ENCODE assay signal across 17 cellular contexts in the genomic region with DNA sequence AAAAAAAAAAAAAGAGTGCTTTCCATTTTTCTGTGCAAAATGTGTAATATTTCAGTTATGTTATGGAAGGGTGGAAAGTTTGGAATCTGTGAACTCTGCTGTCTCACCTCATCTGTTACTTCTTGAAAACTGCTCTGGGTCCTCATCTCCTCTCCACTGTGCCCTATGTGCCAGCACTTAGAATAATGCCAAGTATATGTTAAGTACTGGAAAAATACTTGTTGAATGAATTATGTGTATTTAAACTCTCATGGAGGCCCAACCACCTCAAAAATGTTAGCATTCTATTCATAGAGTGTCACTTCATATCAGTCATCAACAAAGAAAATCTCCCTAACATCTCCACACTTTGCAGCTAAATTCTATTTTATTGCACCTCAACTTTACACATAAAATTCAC. TPM values are rescaled to one million over a fixed set of nuclear protein-coding genes. Genes with fewer than 3 reads are reported as not detected.
A peak's percentile ranks its signal among the peaks of the same experiment; 100 is the strongest.
DNase-seq lines count a peak whose midpoint lies in the region; ATAC-seq and TF ChIP-seq lines count a peak whose summit lies in the region.
"Had no signal": no experiment of that assay in that cellular context is flagged by ENCODE, and none has a peak within 500 bp of the region (broad histone marks: within the 10 kb centered on the region; RNA-seq: fewer than 3 reads in every experiment).

No MANE protein-coding gene starts in this region.

- peaks cover 4% of the 10 kb centered on the region for H3K27me3 Mint-ChIP-seq in osteocyte (ENCODE audit: unreplicated experiment)
- H3K27me3 Mint-ChIP-seq: activated naive CD8-positive, alpha-beta T cell treated with anti-CD3 and anti-CD28 coated beads, Interleukin-2, amount 10 ng/mL, durations not matched to agents 7 days and 5 days; IgD-negative memory B cell; naive B cell; progenitor cell of endocrine pancreas had no signal

- H3K27ac ChIP-seq in aorta (ENCODE audit: low read depth in 1 of 2, low read length in 2 of 2) (no peak overlapping the region), hepatocyte (no peak overlapping the region)
- H3K27ac ChIP-seq: skin epidermis, testis had no signal

- no peak overlapping the region for H3K4me2 ChIP-seq in hepatocyte

- no peaks in the 10 kb centered on the region for H3K9me2 ChIP-seq in hepatocyte (replicated peaks; ENCODE audit: insufficient read depth)

- H3K4me1 Mint-ChIP-seq in osteocyte (ENCODE audit: unreplicated experiment), result peaks cover 4% of the 10 kb centered on the region

- no peaks in the 10 kb centered on the region for H3K36me3 ChIP-seq in aorta (ENCODE audit: control insufficient read depth in 1 of 2, insufficient read depth in 2 of 2, low read length in 1 of 2)
- no peaks in the 10 kb centered on the region for H3K36me3 ChIP-seq in hepatocyte (replicated peaks; ENCODE audit: insufficient read depth, low read depth)

- DNase-seq in osteocyte (ENCODE audit: extremely low spot score, unreplicated experiment), result no peak
- DNase-seq in ureter (ENCODE audit: low spot score), result no peak
- DNase-seq in aorta, result no peak
- no peak for DNase-seq in iPS-NIHi7 (ENCODE audit: extremely low spot score)
- DNase-seq in hepatocyte (ENCODE audit: low spot score), result no peak
- DNase-seq: NCI-H187 treated with DMSO at 0.1 percent for 48 hours had no signal

- no peaks in the 10 kb centered on the region for H3K79me2 ChIP-seq in hepatocyte

- no peaks in the 10 kb centered on the region for H4K20me1 ChIP-seq in hepatocyte (ENCODE audit: insufficient read depth, poor library complexity, severe bottlenecking)

- no peak overlapping the region for H2AFZ ChIP-seq in hepatocyte

- H3K4me3 Mint-ChIP-seq in osteocyte (ENCODE audit: unreplicated experiment), result no peak overlapping the region
- H3K4me3 Mint-ChIP-seq: activated naive CD8-positive, alpha-beta T cell treated with anti-CD3 and anti-CD28 coated beads, Interleukin-2, amount 10 ng/mL, durations not matched to agents 7 days and 5 days; IgD-negative memory B cell; immature natural killer cell; naive B cell; T-helper 1 cell treated with Interleukin-12 subunit alpha and Interleukin-12 subunit beta and Interleukin-4 antibody, amounts not matched to agents 30 μg/mL and 1 μg/mL, for 36 hours had no signal

- H3K9me3 Mint-ChIP-seq in osteocyte (ENCODE audit: unreplicated experiment), result peaks cover 4% of the 10 kb centered on the region
- H3K9me3 Mint-ChIP-seq: activated naive CD8-positive, alpha-beta T cell treated with anti-CD3 and anti-CD28 coated beads, Interleukin-2, amount 10 ng/mL, durations not matched to agents 7 days and 5 days; immature natural killer cell; T-helper 1 cell treated with Interleukin-12 subunit alpha and Interleukin-12 subunit beta and Interleukin-4 antibody, amounts not matched to agents 30 μg/mL and 1 μg/mL, for 36 hours had no signal

- no peak for TF ChIP-seq CTCF in osteocyte (IDR thresholded peaks at IDR 0.05)
- TF ChIP-seq CTCF in hepatocyte (IDR thresholded peaks at IDR 0.05; ENCODE audit: poor library complexity), result no peak

- ATAC-seq in GM18868 (IDR thresholded peaks at IDR 0.05; ENCODE audit: unreplicated experiment), result peak; percentile 15
- peak; percentile 10 for ATAC-seq in HG02623 (IDR thresholded peaks at IDR 0.05; ENCODE audit: unreplicated experiment)
- peak; percentile 10 for ATAC-seq in HG03520 (IDR thresholded peaks at IDR 0.05; ENCODE audit: unreplicated experiment)
- no peak for ATAC-seq in aorta (ENCODE audit: low FRiP score)

- no peaks in the 10 kb centered on the region for H3K4me1 ChIP-seq in aorta (ENCODE audit: control insufficient read depth in 1 of 2, insufficient read depth in 2 of 2, low read length in 2 of 2)
- no peaks in the 10 kb centered on the region for H3K4me1 ChIP-seq in hepatocyte (ENCODE audit: insufficient read depth)
- H3K4me1 ChIP-seq: testis had no signal

- H3K4me3 ChIP-seq in aorta (ENCODE audit: low read length in 2 of 2) (no peak overlapping the region), hepatocyte (no peak overlapping the region)
- H3K4me3 ChIP-seq: skin epidermis, testis had no signal

- peak overlapping the region; percentile 25 for H3K27ac Mint-ChIP-seq in osteocyte (ENCODE audit: unreplicated experiment)
- H3K27ac Mint-ChIP-seq: IgD-negative memory B cell; immature natural killer cell; progenitor cell of endocrine pancreas; T-helper 1 cell treated with Interleukin-12 subunit alpha and Interleukin-12 subunit beta and Interleukin-4 antibody, amounts not matched to agents 30 μg/mL and 1 μg/mL, for 36 hours had no signal

- no peaks in the 10 kb centered on the region for H3K36me3 Mint-ChIP-seq in osteocyte (ENCODE audit: unreplicated experiment)

- H3K27me3 ChIP-seq in aorta (ENCODE audit: control insufficient read depth in 1 of 2, insufficient read depth in 2 of 2, low read length in 1 of 2), result no peaks in the 10 kb centered on the region
- no peaks in the 10 kb centered on the region for H3K27me3 ChIP-seq in hepatocyte
- H3K27me3 ChIP-seq: testis had no signal

- intact Hi-C loops in aorta (cut with DNase I), result no loop called here

- no peaks in the 10 kb centered on the region for H3K9me3 ChIP-seq in aorta (ENCODE audit: control insufficient read depth, low read length)
- H3K9me3 ChIP-seq in hepatocyte (ENCODE audit: low read depth), result no peaks in the 10 kb centered on the region
- H3K9me3 ChIP-seq: testis had no signal

RNA-seq across cellular contexts. Expression of a gene that starts 46.0 kb away (rescaled TPM):
- total RNA-seq in osteocyte, result 1.0 and 1.5 TPM in 2 replicates
- 12.9 TPM for total RNA-seq in ureter
- 10 to 100 TPM; 16.5 to 31.3 TPM for total RNA-seq in aorta
- polyA plus RNA-seq in aorta, result 1 to 10 TPM; 1.2 to 2.6 TPM
- total RNA-seq in hepatocyte, result 22.3 and 24.5 TPM in 2 replicates
- polyA plus RNA-seq in hepatocyte, result 15.9 and 16.1 TPM in 2 replicates
